Comparison of ENCODE assay signal across 16 cellular contexts in the genomic region with DNA sequence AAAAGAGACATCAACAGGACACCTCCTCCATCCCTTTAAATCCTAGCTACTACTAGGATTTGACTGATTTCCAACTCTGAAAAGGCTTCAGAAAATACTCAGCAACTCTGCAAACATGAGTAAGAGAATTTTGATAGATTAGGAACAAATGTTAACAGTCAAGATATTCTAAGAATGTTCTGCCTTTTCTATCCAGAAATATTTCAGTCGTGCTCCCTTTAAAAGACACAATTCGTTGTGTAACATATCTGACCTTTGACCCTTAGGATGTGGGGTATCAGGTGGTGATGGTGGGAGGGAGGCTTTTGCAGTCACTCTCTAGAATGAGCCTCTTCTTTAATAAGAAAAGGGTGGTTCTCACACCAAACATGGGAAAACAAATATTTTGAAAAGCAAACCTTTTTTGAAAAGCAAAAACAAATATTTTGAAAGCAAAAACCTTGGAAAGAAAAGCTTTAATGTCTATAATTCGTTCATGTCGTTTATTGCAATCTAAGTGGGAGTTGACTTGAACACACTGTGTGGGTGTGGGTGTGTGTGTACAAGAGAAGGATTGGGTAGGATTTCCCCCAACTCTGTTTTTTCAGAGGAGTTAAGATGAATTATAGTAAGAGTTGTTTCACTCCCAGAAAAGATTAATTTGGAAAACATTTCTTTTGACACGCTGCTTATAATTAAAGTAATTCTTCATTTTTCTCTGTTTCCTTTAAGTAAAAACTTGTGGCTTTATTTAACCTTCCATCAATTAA.
"Had no signal": no experiment of that assay in that cellular context is flagged by ENCODE, and none has a peak within 500 bp of the region (broad histone marks: within the 10 kb centered on the region; RNA-seq: fewer than 3 reads in every experiment).

No MANE protein-coding gene starts in this region.

- H3K4me1 ChIP-seq: stomach, thyroid gland, uterus had no signal

- H3K4me3 Mint-ChIP-seq: endodermal cell; naive thymus-derived CD4-positive, alpha-beta T cell had no signal

- DNase-seq: activated CD4-positive, alpha-beta T cell treated with anti-CD3 and anti-CD28 coated beads, Interleukin-2, amount 50 U/mL, for 1 hour; activated naive CD4-positive, alpha-beta T cell treated with anti-CD3 and anti-CD28 coated beads, Interleukin-2, amount 50 U/mL, for 16 hours; activated T-cell treated with anti-CD3 and anti-CD28 coated beads for 4 hours; amygdala; endodermal cell; heart right ventricle; islet precursor cell; naive thymus-derived CD4-positive, alpha-beta T cell; occipital lobe; stimulated activated CD4-positive, alpha-beta T cell treated with anti-CD3 and anti-CD28 coated beads, Interleukin-4, amount 100 ng/mL, for 4 hours; stomach; T-helper 2 cell; thyroid gland; uterus had no signal

- H3K9me3 ChIP-seq: heart right ventricle, stomach, thyroid gland, uterus had no signal

- H3K4me3 ChIP-seq: heart right ventricle, stomach, thyroid gland, uterus had no signal

- H3K4me1 Mint-ChIP-seq: endodermal cell; naive thymus-derived CD4-positive, alpha-beta T cell had no signal

- H3K27me3 ChIP-seq: brain microvascular endothelial cell, heart right ventricle, stomach, thyroid gland, uterus had no signal

- ATAC-seq: heart right ventricle; naive thymus-derived CD4-positive, alpha-beta T cell had no signal

- H3K27ac Mint-ChIP-seq: activated T-helper 2 cell treated with anti-CD3 and anti-CD28 coated beads, Interferon-gamma antibody, Interleukin-2, Interleukin-4, amounts not matched to agents 10 μg/mL and 5 μg/mL and 100 μg/mL, durations not matched to agents 14 hours and 24 hours and 36 hours; endodermal cell; naive thymus-derived CD4-positive, alpha-beta T cell had no signal

- H3K27ac ChIP-seq: heart right ventricle, stomach, thyroid gland, uterus had no signal

- H3K36me3 ChIP-seq: brain microvascular endothelial cell, heart right ventricle, stomach, thyroid gland, uterus had no signal

- H3K36me3 Mint-ChIP-seq: naive thymus-derived CD4-positive, alpha-beta T cell had no signal

- H3K9me3 Mint-ChIP-seq: activated T-helper 2 cell treated with anti-CD3 and anti-CD28 coated beads, Interferon-gamma antibody, Interleukin-2, Interleukin-4, amounts not matched to agents 10 μg/mL and 5 μg/mL and 100 μg/mL, durations not matched to agents 14 hours and 24 hours and 36 hours; endodermal cell; naive thymus-derived CD4-positive, alpha-beta T cell had no signal
